ENCODE assay signal across 9 cellular contexts in genomic region chrX:132491191-132491590, GRCh38. TPM values are rescaled to one million over a fixed set of nuclear protein-coding genes. Genes with fewer than 3 reads are reported as not detected.
DNase-seq lines count a peak whose midpoint lies in the region; ATAC-seq, FAIRE-seq and TF ChIP-seq lines count a peak whose summit lies in the region.
"Had no signal": no experiment of that assay in that cellular context is flagged by ENCODE, and none has a peak within 500 bp of the region (broad histone marks: within the 10 kb centered on the region; RNA-seq: fewer than 3 reads in every experiment).

No MANE protein-coding gene starts in this region.

- no peaks in the 10 kb centered on the region for H3K9me3 Mint-ChIP-seq in astrocyte (ENCODE audit: unreplicated experiment)

- peaks cover 3% of the 10 kb centered on the region for H3K27me3 ChIP-seq in astrocyte (ENCODE audit: insufficient read depth, low read length)
- peaks cover 0 to 12% (median 1%) of the 10 kb centered on the region in 4 donors for H3K27me3 ChIP-seq in pancreas

- H3K4me1 ChIP-seq in astrocyte (ENCODE audit: insufficient read depth, low read length) (no peaks in the 10 kb centered on the region), pancreas (peaks cover 0 to 6% (median 0%) of the 10 kb centered on the region in 3 donors)

- H3K4me3 Mint-ChIP-seq in astrocyte (ENCODE audit: unreplicated experiment): no peak overlapping the region

- H3K9ac ChIP-seq in astrocyte (ENCODE audit: low read length): no peak overlapping the region

- H3K36me3 ChIP-seq in astrocyte (ENCODE audit: insufficient read depth, low read length) (no peaks in the 10 kb centered on the region), pancreas (no peaks in the 10 kb centered on the region)
- H3K36me3 ChIP-seq: heart right ventricle had no signal

- no peaks in the 10 kb centered on the region for H4K20me1 ChIP-seq in astrocyte (ENCODE audit: insufficient read depth, low read length)

- H3K36me3 Mint-ChIP-seq in astrocyte (ENCODE audit: low read depth, unreplicated experiment): no peaks in the 10 kb centered on the region

- FAIRE-seq in astrocyte (lab: Jason Lieb, UNC) (peak; percentile 68), pancreas (lab: Jason Lieb, UNC) (peak; percentile 56), H54 (lab: Jason Lieb, UNC) (no peak)

- no peak overlapping the region for H2AFZ ChIP-seq in astrocyte (ENCODE audit: low read depth, low read length)

- H3K27me3 Mint-ChIP-seq in astrocyte (ENCODE audit: low read depth, unreplicated experiment): peaks cover 7% of the 10 kb centered on the region

- ATAC-seq in HG02678 (IDR thresholded peaks at IDR 0.05; ENCODE audit: unreplicated experiment) (peak; percentile 38), pancreas (peak; percentile 52 to 73 (median 70))

- H3K79me2 ChIP-seq in astrocyte (ENCODE audit: insufficient read depth, low read length): no peaks in the 10 kb centered on the region

- no peak overlapping the region for H3K4me3 ChIP-seq in astrocyte (ENCODE audit: insufficient read depth, low read depth, low read length)
- peak overlapping the region in 1 of 4 donors; percentile 54 for H3K4me3 ChIP-seq in pancreas

- no peaks in the 10 kb centered on the region for H3K9me3 ChIP-seq in astrocyte (ENCODE audit: insufficient read depth, low read depth, low read length)
- no peaks in the 10 kb centered on the region for H3K9me3 ChIP-seq in pancreas
- H3K9me3 ChIP-seq: heart right ventricle had no signal

- no peak for TF ChIP-seq CTCF in astrocyte (IDR thresholded peaks at IDR 0.05; ENCODE audit: insufficient read depth, low read depth, low read length)
- peak in 1 of 4 donors; percentile 26 for TF ChIP-seq CTCF in pancreas (IDR thresholded peaks at IDR 0.05)

- H3K4me2 ChIP-seq in astrocyte (ENCODE audit: low read length): no peak overlapping the region

- TF ChIP-seq POLR2A in H54 (IDR thresholded peaks at IDR 0.05; ENCODE audit: low read depth, low read length): no peak

- H3K27ac ChIP-seq in astrocyte (ENCODE audit: low read depth, low read length) (no peak overlapping the region), pancreas (peak overlapping the region in 2 of 4 donors; percentile 23 to 32)

- no peak overlapping the region for H3K27ac Mint-ChIP-seq in astrocyte (ENCODE audit: unreplicated experiment)

- 6 to 30% methylated on average over 3 of the region's 3 CpGs for WGBS in pancreas, 2 donors

- H3K4me1 Mint-ChIP-seq in astrocyte (ENCODE audit: low read depth, unreplicated experiment): no peaks in the 10 kb centered on the region

- intact Hi-C loops in pancreas (cut with DNase I): no loop called here

- DNase-seq in NCI-H146 (lab: John Stamatoyannopoulos, UW) (peak; percentile 45), NCI-H146 treated with DMSO at 0.1 percent for 48 hours (lab: John Stamatoyannopoulos, UW; ENCODE audit: unreplicated experiment) (no peak), NCI-H2196 (lab: John Stamatoyannopoulos, UW; ENCODE audit: unreplicated experiment) (peak; percentile 21), astrocyte (ENCODE audit: low read depth) (no peak), pancreas (peak in 3 of 6 donors; percentile 26 to 40 (median 28)), NCI-H2171 treated with DMSO at 0.1 percent for 48 hours (lab: John Stamatoyannopoulos, UW) (no peak), H54 (ENCODE audit: insufficient read length, low spot score) (no peak)
- DNase-seq: heart right ventricle had no signal

RNA-seq across cellular contexts. Expression of gene MBNL3, which starts 2.4 kb away (rescaled TPM):
- 3.5 and 4.1 TPM in 2 replicates for total RNA-seq in astrocyte
- total RNA-seq in pancreas: 10 to 100 TPM in 5 of 6 donors, 1 to 10 TPM in 1; 7.8 to 15.7 (median 12.5) TPM
- polyA plus RNA-seq in pancreas: 1 to 10 TPM; 1.2 to 2.5 TPM

Comparison
In these comparisons a context has a peak if more than half of its experiments do, and no peak if none do; other contexts are left out.
1. DNase-seq: peak in NCI-H146 (single experiment) and NCI-H2196 (single experiment); none in NCI-H146 treated with DMSO at 0.1 percent for 48 hours (single experiment), astrocyte (single experiment), NCI-H2171 treated with DMSO at 0.1 percent for 48 hours (single experiment) and H54 (single experiment).